Comparison of ENCODE assay signal across 1 cellular context in the genomic region with DNA sequence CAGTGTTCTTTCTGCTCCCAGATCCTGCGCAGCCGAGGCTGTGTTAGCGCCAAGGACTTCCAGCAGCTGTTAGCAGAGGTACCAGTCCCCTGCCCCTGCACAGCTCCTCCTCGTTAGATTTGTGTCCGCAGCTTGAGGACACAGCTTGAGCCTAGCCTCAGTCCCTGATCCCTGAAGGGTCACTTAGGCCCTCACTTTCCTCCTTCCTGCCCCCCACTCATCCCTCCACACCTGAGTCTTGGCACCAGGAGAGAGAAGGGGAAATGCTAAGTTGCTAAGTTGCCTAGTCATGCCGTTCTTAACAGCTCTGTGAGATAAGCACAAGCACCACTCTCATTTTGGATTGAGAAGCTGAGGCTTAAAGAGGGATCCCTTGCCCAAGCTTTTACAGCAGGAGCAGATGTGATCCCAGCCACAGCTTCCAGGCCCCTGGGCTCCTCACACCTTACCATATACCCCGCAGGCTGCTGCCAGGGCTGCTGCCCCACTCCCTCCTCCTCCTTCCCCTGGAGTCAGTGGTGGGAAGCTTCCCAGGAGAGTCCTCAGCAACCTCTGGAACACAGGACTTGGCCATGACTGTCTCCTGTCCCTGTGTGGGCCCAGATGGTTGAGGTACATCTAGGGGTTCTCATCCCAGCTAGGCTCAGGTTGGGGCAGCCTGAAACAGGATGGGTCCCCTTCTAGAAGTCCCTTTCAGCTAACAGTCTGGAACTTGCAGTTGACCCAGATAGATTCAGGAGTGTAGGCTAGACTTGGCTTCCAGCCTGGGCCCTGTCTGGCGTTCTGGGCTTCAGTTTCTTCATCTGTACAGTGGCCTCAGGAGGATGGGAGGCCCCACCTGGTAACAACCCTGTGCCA.
TF ChIP-seq lines count a peak whose summit lies in the region.

No MANE protein-coding gene starts in this region.

TF ChIP-seq in GM23338, 12 proteins besides CTCF, POLR2A, EP300 and RAD21 (continued from another document):
- TF ChIP-seq, protein P1, sequence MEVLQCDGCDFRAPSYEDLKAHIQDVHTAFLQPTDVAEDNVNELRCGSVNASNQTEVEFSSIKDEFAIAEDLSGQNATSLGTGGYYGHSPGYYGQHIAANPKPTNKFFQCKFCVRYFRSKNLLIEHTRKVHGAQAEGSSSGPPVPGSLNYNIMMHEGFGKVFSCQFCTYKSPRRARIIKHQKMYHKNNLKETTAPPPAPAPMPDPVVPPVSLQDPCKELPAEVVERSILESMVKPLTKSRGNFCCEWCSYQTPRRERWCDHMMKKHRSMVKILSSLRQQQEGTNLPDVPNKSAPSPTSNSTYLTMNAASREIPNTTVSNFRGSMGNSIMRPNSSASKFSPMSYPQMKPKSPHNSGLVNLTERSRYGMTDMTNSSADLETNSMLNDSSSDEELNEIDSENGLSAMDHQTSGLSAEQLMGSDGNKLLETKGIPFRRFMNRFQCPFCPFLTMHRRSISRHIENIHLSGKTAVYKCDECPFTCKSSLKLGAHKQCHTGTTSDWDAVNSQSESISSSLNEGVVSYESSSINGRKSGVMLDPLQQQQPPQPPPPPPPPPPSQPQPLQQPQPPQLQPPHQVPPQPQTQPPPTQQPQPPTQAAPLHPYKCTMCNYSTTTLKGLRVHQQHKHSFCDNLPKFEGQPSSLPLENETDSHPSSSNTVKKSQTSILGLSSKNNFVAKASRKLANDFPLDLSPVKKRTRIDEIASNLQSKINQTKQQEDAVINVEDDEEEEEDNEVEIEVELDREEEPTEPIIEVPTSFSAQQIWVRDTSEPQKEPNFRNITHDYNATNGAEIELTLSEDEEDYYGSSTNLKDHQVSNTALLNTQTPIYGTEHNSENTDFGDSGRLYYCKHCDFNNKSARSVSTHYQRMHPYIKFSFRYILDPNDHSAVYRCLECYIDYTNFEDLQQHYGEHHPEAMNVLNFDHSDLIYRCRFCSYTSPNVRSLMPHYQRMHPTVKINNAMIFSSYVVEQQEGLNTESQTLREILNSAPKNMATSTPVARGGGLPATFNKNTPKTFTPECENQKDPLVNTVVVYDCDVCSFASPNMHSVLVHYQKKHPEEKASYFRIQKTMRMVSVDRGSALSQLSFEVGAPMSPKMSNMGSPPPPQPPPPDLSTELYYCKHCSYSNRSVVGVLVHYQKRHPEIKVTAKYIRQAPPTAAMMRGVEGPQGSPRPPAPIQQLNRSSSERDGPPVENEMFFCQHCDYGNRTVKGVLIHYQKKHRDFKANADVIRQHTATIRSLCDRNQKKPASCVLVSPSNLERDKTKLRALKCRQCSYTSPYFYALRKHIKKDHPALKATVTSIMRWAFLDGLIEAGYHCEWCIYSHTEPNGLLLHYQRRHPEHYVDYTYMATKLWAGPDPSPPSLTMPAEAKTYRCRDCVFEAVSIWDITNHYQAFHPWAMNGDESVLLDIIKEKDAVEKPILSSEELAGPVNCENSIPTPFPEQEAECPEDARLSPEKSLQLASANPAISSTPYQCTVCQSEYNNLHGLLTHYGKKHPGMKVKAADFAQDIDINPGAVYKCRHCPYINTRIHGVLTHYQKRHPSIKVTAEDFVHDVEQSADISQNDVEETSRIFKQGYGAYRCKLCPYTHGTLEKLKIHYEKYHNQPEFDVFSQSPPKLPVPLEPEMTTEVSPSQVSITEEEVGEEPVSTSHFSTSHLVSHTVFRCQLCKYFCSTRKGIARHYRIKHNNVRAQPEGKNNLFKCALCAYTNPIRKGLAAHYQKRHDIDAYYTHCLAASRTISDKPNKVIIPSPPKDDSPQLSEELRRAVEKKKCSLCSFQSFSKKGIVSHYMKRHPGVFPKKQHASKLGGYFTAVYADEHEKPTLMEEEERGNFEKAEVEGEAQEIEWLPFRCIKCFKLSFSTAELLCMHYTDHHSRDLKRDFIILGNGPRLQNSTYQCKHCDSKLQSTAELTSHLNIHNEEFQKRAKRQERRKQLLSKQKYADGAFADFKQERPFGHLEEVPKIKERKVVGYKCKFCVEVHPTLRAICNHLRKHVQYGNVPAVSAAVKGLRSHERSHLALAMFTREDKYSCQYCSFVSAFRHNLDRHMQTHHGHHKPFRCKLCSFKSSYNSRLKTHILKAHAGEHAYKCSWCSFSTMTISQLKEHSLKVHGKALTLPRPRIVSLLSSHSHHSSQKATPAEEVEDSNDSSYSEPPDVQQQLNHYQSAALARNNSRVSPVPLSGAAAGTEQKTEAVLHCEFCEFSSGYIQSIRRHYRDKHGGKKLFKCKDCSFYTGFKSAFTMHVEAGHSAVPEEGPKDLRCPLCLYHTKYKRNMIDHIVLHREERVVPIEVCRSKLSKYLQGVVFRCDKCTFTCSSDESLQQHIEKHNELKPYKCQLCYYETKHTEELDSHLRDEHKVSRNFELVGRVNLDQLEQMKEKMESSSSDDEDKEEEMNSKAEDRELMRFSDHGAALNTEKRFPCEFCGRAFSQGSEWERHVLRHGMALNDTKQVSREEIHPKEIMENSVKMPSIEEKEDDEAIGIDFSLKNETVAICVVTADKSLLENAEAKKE (CRISPR knock-in tag; IDR thresholded peaks at IDR 0.05) = no peak
- TF ChIP-seq, protein P2, sequence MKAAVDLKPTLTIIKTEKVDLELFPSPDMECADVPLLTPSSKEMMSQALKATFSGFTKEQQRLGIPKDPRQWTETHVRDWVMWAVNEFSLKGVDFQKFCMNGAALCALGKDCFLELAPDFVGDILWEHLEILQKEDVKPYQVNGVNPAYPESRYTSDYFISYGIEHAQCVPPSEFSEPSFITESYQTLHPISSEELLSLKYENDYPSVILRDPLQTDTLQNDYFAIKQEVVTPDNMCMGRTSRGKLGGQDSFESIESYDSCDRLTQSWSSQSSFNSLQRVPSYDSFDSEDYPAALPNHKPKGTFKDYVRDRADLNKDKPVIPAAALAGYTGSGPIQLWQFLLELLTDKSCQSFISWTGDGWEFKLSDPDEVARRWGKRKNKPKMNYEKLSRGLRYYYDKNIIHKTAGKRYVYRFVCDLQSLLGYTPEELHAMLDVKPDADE (IDR thresholded peaks at IDR 0.05) = no peak
